ENCODE assay signal across 1 cellular context in the genomic region with DNA sequence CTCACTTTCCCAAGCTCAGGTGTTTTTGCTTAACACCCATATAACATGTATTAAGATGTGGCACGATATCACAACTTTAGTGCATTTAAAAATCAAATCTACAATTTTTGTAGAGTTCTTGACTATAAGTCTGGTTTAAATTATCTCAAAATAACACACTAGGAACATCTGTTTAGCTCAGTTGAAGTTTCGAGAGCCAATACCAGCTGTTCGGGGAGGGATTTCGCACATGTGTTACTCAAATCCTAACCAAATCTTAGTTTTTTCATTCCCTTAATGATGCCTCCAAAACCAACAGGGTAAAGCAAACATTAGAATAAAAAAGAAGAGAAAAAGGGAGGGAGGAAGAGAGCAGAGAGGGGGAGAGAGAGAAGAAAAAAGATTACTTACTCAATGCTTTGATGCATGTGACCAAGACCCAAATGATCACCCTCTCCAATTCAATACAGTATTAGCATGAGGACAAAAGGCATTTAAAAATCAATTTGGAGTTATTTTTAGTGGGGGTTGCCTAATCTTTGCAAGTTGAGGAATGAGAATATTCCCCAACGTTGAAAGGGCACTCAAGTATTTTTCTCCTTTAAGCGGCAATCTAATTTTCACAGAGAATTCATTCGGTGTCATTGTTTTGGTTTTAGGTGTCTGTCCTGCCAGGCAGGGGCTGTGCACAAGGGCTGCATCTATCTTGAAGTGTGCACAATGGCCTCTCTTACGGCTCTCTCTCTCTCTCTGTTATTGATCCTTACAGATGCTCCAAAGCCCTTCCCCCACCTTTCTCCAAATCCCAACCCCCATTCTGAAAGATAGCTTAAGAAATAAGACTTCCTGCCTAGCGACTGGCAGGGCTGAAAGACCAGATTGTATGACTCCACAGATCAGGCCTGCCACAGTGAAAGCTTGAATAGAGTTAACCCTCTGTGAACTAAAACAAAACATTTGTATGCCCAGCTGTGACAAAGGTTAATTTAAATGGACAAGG.
TF ChIP-seq lines count a peak whose summit lies in the region.

No MANE protein-coding gene starts in this region.

TF ChIP-seq in H1, 55 proteins besides CTCF, POLR2A, EP300 and RAD21 (continued from another document):
- TF ChIP-seq, protein P1, sequence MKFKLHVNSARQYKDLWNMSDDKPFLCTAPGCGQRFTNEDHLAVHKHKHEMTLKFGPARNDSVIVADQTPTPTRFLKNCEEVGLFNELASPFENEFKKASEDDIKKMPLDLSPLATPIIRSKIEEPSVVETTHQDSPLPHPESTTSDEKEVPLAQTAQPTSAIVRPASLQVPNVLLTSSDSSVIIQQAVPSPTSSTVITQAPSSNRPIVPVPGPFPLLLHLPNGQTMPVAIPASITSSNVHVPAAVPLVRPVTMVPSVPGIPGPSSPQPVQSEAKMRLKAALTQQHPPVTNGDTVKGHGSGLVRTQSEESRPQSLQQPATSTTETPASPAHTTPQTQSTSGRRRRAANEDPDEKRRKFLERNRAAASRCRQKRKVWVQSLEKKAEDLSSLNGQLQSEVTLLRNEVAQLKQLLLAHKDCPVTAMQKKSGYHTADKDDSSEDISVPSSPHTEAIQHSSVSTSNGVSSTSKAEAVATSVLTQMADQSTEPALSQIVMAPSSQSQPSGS (IDR thresholded peaks at IDR 0.05; ENCODE audit: low read length): peak; percentile 53; the same call in 1 of the 2 replicates
- TF ChIP-seq KDM5A (IDR thresholded peaks at IDR 0.05; ENCODE audit: low read length) (no peak), SIRT6 (IDR thresholded peaks at IDR 0.05; ENCODE audit: low read length) (no peak), RXRA (IDR thresholded peaks at IDR 0.05; ENCODE audit: insufficient read depth, low read depth, low read length) (no peak), BCL11A (IDR thresholded peaks at IDR 0.05; ENCODE audit: low read depth in 2 of 2, low read length in 2 of 2) (peak in 1 of 2 experiments; percentile 8), KDM4A (IDR thresholded peaks at IDR 0.05; ENCODE audit: low read depth, low read length, severe bottlenecking) (no peak), CREB1 (IDR thresholded peaks at IDR 0.05) (no peak), POLR2AphosphoS5 (IDR thresholded peaks at IDR 0.05; ENCODE audit: low read depth, low read length) (peak; percentile 20; the same call in 1 of the 2 replicates), RFX5 (IDR thresholded peaks at IDR 0.05; ENCODE audit: borderline replicate concordance, low read depth, low read length) (peak; percentile 31; the same call in 1 of the 2 replicates), SP2 (IDR thresholded peaks at IDR 0.05; ENCODE audit: low read length) (no peak), NRF1 (IDR thresholded peaks at IDR 0.05; ENCODE audit: low read depth, low read length) (no peak), MAX (IDR thresholded peaks at IDR 0.05) (0 out of 2 replicates have a peak, but pooled peaks have one; percentile 2), CHD2 (IDR thresholded peaks at IDR 0.05; ENCODE audit: low read length) (peak; percentile 71; the same call in 1 of the 2 replicates), SRF (IDR thresholded peaks at IDR 0.05; ENCODE audit: low read depth, low read length) (peak; percentile 18; the same call in 1 of the 2 replicates), MAFK (IDR thresholded peaks at IDR 0.05; ENCODE audit: low read depth, low read length) (peak; percentile 28; the same call in 1 of the 2 replicates), RNF2 (IDR thresholded peaks at IDR 0.05; ENCODE audit: borderline replicate concordance, low read depth, low read length, missing control alignments, poor library complexity, severe bottlenecking) (no peak), SP4 (IDR thresholded peaks at IDR 0.05; ENCODE audit: low read length) (no peak), GTF2F1 (IDR thresholded peaks at IDR 0.05; ENCODE audit: borderline replicate concordance, low read depth, low read length) (no peak), TAF1 (IDR thresholded peaks at IDR 0.05; ENCODE audit: low read depth, low read length) (0 out of 2 replicates have a peak, but pooled peaks have one; percentile 11), RBBP5 (IDR thresholded peaks at IDR 0.05; ENCODE audit: borderline replicate concordance, low read depth, low read length) (peak; percentile 82), EZH2 (IDR thresholded peaks at IDR 0.05; ENCODE audit: low read depth, low read length, severe bottlenecking) (no peak), BACH1 (IDR thresholded peaks at IDR 0.05; ENCODE audit: low read length) (peak; percentile 68; the same call in 1 of the 2 replicates), TCF12 (IDR thresholded peaks at IDR 0.05; ENCODE audit: low read depth, low read length) (peak; percentile 65; the same call in 1 of the 2 replicates), BRCA1 (IDR thresholded peaks at IDR 0.05; ENCODE audit: low read depth, low read length) (no peak), ASH2L (IDR thresholded peaks at IDR 0.05; ENCODE audit: low read length) (peak; percentile 98), YY1 (IDR thresholded peaks at IDR 0.05; ENCODE audit: low read depth, low read length) (peak; percentile 78; the same call in 1 of the 2 replicates), FOSL1 (IDR thresholded peaks at IDR 0.05; ENCODE audit: insufficient read depth, low read depth, low read length) (no peak), CHD7 (IDR thresholded peaks at IDR 0.05; ENCODE audit: insufficient replicate concordance, low read length) (peak; percentile 41), PHF8 (conservative IDR thresholded peaks at IDR 0.05; ENCODE audit: low read depth, low read length) (no peak), NANOG (IDR thresholded peaks at IDR 0.05; ENCODE audit: insufficient read depth, low read depth, low read length, poor library complexity, severe bottlenecking) (peak; percentile 60), SP1 (IDR thresholded peaks at IDR 0.05; ENCODE audit: low read depth, low read length) (peak; percentile 92), HDAC6 (IDR thresholded peaks at IDR 0.05; ENCODE audit: low read depth, low read length) (no peak), TBP (IDR thresholded peaks at IDR 0.05; ENCODE audit: low read depth, low read length) (0 out of 2 replicates have a peak, but pooled peaks have one; percentile 25), CBX5 (IDR thresholded peaks at IDR 0.05; ENCODE audit: low read depth, low read length) (no peak)
- TF ChIP-seq, protein P2, sequence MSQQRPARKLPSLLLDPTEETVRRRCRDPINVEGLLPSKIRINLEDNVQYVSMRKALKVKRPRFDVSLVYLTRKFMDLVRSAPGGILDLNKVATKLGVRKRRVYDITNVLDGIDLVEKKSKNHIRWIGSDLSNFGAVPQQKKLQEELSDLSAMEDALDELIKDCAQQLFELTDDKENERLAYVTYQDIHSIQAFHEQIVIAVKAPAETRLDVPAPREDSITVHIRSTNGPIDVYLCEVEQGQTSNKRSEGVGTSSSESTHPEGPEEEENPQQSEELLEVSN (IDR thresholded peaks at IDR 0.05): no peak
- TF ChIP-seq, protein P3, sequence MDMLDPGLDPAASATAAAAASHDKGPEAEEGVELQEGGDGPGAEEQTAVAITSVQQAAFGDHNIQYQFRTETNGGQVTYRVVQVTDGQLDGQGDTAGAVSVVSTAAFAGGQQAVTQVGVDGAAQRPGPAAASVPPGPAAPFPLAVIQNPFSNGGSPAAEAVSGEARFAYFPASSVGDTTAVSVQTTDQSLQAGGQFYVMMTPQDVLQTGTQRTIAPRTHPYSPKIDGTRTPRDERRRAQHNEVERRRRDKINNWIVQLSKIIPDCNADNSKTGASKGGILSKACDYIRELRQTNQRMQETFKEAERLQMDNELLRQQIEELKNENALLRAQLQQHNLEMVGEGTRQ (IDR thresholded peaks at IDR 0.05; ENCODE audit: low read length): no peak
